35 cellular contexts compared by ENCODE assay signal in the genomic region with DNA sequence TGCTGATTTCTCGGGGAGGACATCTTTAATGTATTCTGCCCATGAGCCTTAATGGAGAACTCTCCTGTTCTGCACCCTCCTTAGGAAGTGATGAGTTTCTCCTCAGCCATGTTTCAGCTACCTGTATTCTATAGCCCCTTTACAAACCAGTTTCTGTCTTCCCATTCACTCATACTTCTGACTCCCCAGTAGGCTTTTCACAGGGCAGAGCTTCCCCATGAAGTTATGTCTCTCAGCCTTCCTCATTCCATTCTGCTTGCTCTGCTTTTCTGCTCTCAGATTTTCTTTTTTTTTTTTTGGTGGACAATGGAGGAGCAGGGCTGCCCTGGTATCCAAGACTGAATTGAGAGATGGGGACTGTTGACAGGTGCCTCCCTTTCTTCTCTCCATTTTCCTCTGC. TPM values are rescaled to one million over a fixed set of nuclear protein-coding genes. Genes with fewer than 3 reads are reported as not detected.
"Had no signal": no experiment of that assay in that cellular context is flagged by ENCODE, and none has a peak within 500 bp of the region (broad histone marks: within the 10 kb centered on the region; RNA-seq: fewer than 3 reads in every experiment).

No MANE protein-coding gene starts in this region.

- ATAC-seq: activated CD8-positive, alpha-beta T cell treated with anti-CD3 and anti-CD28 coated beads for 36 hours; activated naive CD4-positive, alpha-beta T cell treated with anti-CD3 and anti-CD28 coated beads, Interleukin-2, amount 50 U/mL, for 72 hours; activated T-cell treated with anti-CD3 and anti-CD28 coated beads, Interleukin-2, amount 50 U/mL, for 4 hours; activated T-cell treated with anti-CD3 and anti-CD28 coated beads, Interleukin-2, amount 50 U/mL, for 72 hours; activated T-helper 17 cell treated with anti-CD3 and anti-CD28 coated beads, Interleukin-2, amount 50 U/mL, for 72 hours; body of pancreas had no signal

- H3K27me3 ChIP-seq: adrenal gland, body of pancreas had no signal

- DNase-seq: activated B cell treated with CpG ODN at 0.5 μM for 24 hours; activated CD4-positive, alpha-beta memory T cell treated with anti-CD3 and anti-CD28 coated beads for 36 hours; activated CD4-positive, alpha-beta T cell treated with anti-CD3 and anti-CD28 coated beads for 4 hours; activated CD4-positive, alpha-beta T cell treated with anti-CD3 and anti-CD28 coated beads, Interleukin-2, amount 10 ng/mL, durations not matched to agents 24 days and 14 days; activated CD4-positive, alpha-beta T cell treated with anti-CD3 and anti-CD28 coated beads, Interleukin-2, amount 50 U/mL, for 1 hour; activated CD4-positive, alpha-beta T cell treated with anti-CD3 and anti-CD28 coated beads, Interleukin-2, amount 50 U/mL, for 4 hours; activated CD4-positive, CD25-positive, alpha-beta regulatory T cell treated with anti-CD3 and anti-CD28 coated beads, Interleukin-2, amount 50 U/mL, for 72 hours; activated CD8-positive, alpha-beta memory T cell treated with anti-CD3 and anti-CD28 coated beads, Interleukin-2, amount 50 U/mL, for 4 hours; activated CD8-positive, alpha-beta T cell treated with anti-CD3 and anti-CD28 coated beads for 36 hours; activated effector memory CD4-positive, alpha-beta T cell treated with anti-CD3 and anti-CD28 coated beads, Interleukin-2, amount 50 U/mL, for 16 hours; activated gamma-delta T cell treated with Interleukin-2 at 50 U/mL for 16 hours; activated naive CD4-positive, alpha-beta T cell; activated naive CD4-positive, alpha-beta T cell treated with anti-CD3 and anti-CD28 coated beads for 36 hours; activated naive CD4-positive, alpha-beta T cell treated with anti-CD3 and anti-CD28 coated beads, Interleukin-2, amount 50 U/mL, for 16 hours; activated naive CD8-positive, alpha-beta T cell treated with anti-CD3 and anti-CD28 coated beads for 36 hours; activated T-cell treated with anti-CD3 and anti-CD28 coated beads for 4 hours; activated T-cell treated with anti-CD3 and anti-CD28 coated beads, Interleukin-2, amount 50 U/mL, for 1 hour; activated T-cell treated with anti-CD3 and anti-CD28 coated beads, Interleukin-2, amount 50 U/mL, for 4 hours; activated T-cell treated with anti-CD3 and anti-CD28 coated beads, Interleukin-2, amount 50 U/mL, for 72 hours; adrenal gland; amniotic stem cell; aorta; body of pancreas; central memory CD4-positive, alpha-beta T cell; T-helper 1 cell; T-helper 2 cell; T-helper 9 cell had no signal

- H3K9me3 ChIP-seq: adrenal gland, body of pancreas had no signal

- FAIRE-seq: astrocyte, TTC549 had no signal

- H3K36me3 ChIP-seq: adrenal gland had no signal

- H3K27ac ChIP-seq: adrenal gland, body of pancreas, VCaP had no signal

- H3K4me1 ChIP-seq: adrenal gland, body of pancreas had no signal

- H3K4me3 ChIP-seq: adrenal gland, body of pancreas had no signal

RNA-seq across cellular contexts. Expression of a gene that starts 4.3 kb away (rescaled TPM):
- total RNA-seq: activated B cell treated with CpG ODN at 0.5 μM for 24 hours; activated CD4-positive, alpha-beta memory T cell treated with anti-CD3 and anti-CD28 coated beads for 36 hours; activated CD4-positive, alpha-beta T cell treated with anti-CD3 and anti-CD28 coated beads, Interleukin-2, amount 10 ng/mL, durations not matched to agents 24 days and 14 days; activated CD8-positive, alpha-beta memory T cell treated with anti-CD3 and anti-CD28 coated beads for 36 hours; activated CD8-positive, alpha-beta T cell treated with anti-CD3 and anti-CD28 coated beads for 36 hours; activated naive CD4-positive, alpha-beta T cell treated with anti-CD3 and anti-CD28 coated beads for 36 hours; activated naive CD4-positive, alpha-beta T cell treated with anti-CD3 and anti-CD28 coated beads, Interleukin-2, amount 50 U/mL, for 72 hours; activated naive CD8-positive, alpha-beta T cell treated with anti-CD3 and anti-CD28 coated beads for 36 hours; activated T-cell treated with anti-CD3 and anti-CD28 coated beads, Interleukin-2, amount 50 U/mL, for 4 hours; activated T-cell treated with anti-CD3 and anti-CD28 coated beads, Interleukin-2, amount 50 U/mL, for 72 hours; activated T-helper 1 cell treated with anti-CD3 and anti-CD28 coated beads, Interleukin-12 subunit alpha, Interleukin-12 subunit beta, Interleukin-2, Interleukin-4 antibody, amounts not matched to agents 30 ng/mL and 10 ng/mL and 1 ng/mL, durations not matched to agents 14 hours and 24 hours and 36 hours; activated T-helper 17 cell treated with anti-CD3 and anti-CD28 coated beads, Interleukin-2, amount 50 U/mL, for 72 hours; adrenal gland; aorta; astrocyte; body of pancreas; cardiac septum had no signal
- polyA plus RNA-seq: adrenal gland, aorta had no signal

RNA-seq across cellular contexts. Expression of a gene that starts 12.6 kb away (rescaled TPM):
- total RNA-seq: activated B cell treated with CpG ODN at 0.5 μM for 24 hours; activated CD4-positive, alpha-beta memory T cell treated with anti-CD3 and anti-CD28 coated beads for 36 hours; activated CD4-positive, alpha-beta T cell treated with anti-CD3 and anti-CD28 coated beads, Interleukin-2, amount 10 ng/mL, durations not matched to agents 24 days and 14 days; activated CD8-positive, alpha-beta memory T cell treated with anti-CD3 and anti-CD28 coated beads for 36 hours; activated CD8-positive, alpha-beta T cell treated with anti-CD3 and anti-CD28 coated beads for 36 hours; activated naive CD4-positive, alpha-beta T cell treated with anti-CD3 and anti-CD28 coated beads for 36 hours; activated naive CD4-positive, alpha-beta T cell treated with anti-CD3 and anti-CD28 coated beads, Interleukin-2, amount 50 U/mL, for 72 hours; activated naive CD8-positive, alpha-beta T cell treated with anti-CD3 and anti-CD28 coated beads for 36 hours; activated T-cell treated with anti-CD3 and anti-CD28 coated beads, Interleukin-2, amount 50 U/mL, for 4 hours; activated T-cell treated with anti-CD3 and anti-CD28 coated beads, Interleukin-2, amount 50 U/mL, for 72 hours; activated T-helper 1 cell treated with anti-CD3 and anti-CD28 coated beads, Interleukin-12 subunit alpha, Interleukin-12 subunit beta, Interleukin-2, Interleukin-4 antibody, amounts not matched to agents 30 ng/mL and 10 ng/mL and 1 ng/mL, durations not matched to agents 14 hours and 24 hours and 36 hours; activated T-helper 17 cell treated with anti-CD3 and anti-CD28 coated beads, Interleukin-2, amount 50 U/mL, for 72 hours; adrenal gland; aorta; astrocyte; body of pancreas; cardiac septum had no signal
- polyA plus RNA-seq: adrenal gland had no signal

RNA-seq across cellular contexts. Expression of a gene that starts 38.7 kb away (rescaled TPM):
- total RNA-seq: activated B cell treated with CpG ODN at 0.5 μM for 24 hours; activated CD4-positive, alpha-beta memory T cell treated with anti-CD3 and anti-CD28 coated beads for 36 hours; activated CD4-positive, alpha-beta T cell treated with anti-CD3 and anti-CD28 coated beads, Interleukin-2, amount 10 ng/mL, durations not matched to agents 24 days and 14 days; activated CD8-positive, alpha-beta memory T cell treated with anti-CD3 and anti-CD28 coated beads for 36 hours; activated CD8-positive, alpha-beta T cell treated with anti-CD3 and anti-CD28 coated beads for 36 hours; activated naive CD4-positive, alpha-beta T cell treated with anti-CD3 and anti-CD28 coated beads for 36 hours; activated naive CD4-positive, alpha-beta T cell treated with anti-CD3 and anti-CD28 coated beads, Interleukin-2, amount 50 U/mL, for 72 hours; activated naive CD8-positive, alpha-beta T cell treated with anti-CD3 and anti-CD28 coated beads for 36 hours; activated T-cell treated with anti-CD3 and anti-CD28 coated beads, Interleukin-2, amount 50 U/mL, for 4 hours; activated T-cell treated with anti-CD3 and anti-CD28 coated beads, Interleukin-2, amount 50 U/mL, for 72 hours; activated T-helper 1 cell treated with anti-CD3 and anti-CD28 coated beads, Interleukin-12 subunit alpha, Interleukin-12 subunit beta, Interleukin-2, Interleukin-4 antibody, amounts not matched to agents 30 ng/mL and 10 ng/mL and 1 ng/mL, durations not matched to agents 14 hours and 24 hours and 36 hours; activated T-helper 17 cell treated with anti-CD3 and anti-CD28 coated beads, Interleukin-2, amount 50 U/mL, for 72 hours; adrenal gland; aorta; astrocyte; body of pancreas; cardiac septum had no signal
- polyA plus RNA-seq: adrenal gland, aorta had no signal

RNA-seq across cellular contexts. Expression of a gene that starts 40.5 kb away (rescaled TPM):
- total RNA-seq: activated B cell treated with CpG ODN at 0.5 μM for 24 hours; activated CD4-positive, alpha-beta memory T cell treated with anti-CD3 and anti-CD28 coated beads for 36 hours; activated CD4-positive, alpha-beta T cell treated with anti-CD3 and anti-CD28 coated beads, Interleukin-2, amount 10 ng/mL, durations not matched to agents 24 days and 14 days; activated CD8-positive, alpha-beta memory T cell treated with anti-CD3 and anti-CD28 coated beads for 36 hours; activated CD8-positive, alpha-beta T cell treated with anti-CD3 and anti-CD28 coated beads for 36 hours; activated naive CD4-positive, alpha-beta T cell treated with anti-CD3 and anti-CD28 coated beads for 36 hours; activated naive CD4-positive, alpha-beta T cell treated with anti-CD3 and anti-CD28 coated beads, Interleukin-2, amount 50 U/mL, for 72 hours; activated naive CD8-positive, alpha-beta T cell treated with anti-CD3 and anti-CD28 coated beads for 36 hours; activated T-cell treated with anti-CD3 and anti-CD28 coated beads, Interleukin-2, amount 50 U/mL, for 4 hours; activated T-cell treated with anti-CD3 and anti-CD28 coated beads, Interleukin-2, amount 50 U/mL, for 72 hours; activated T-helper 1 cell treated with anti-CD3 and anti-CD28 coated beads, Interleukin-12 subunit alpha, Interleukin-12 subunit beta, Interleukin-2, Interleukin-4 antibody, amounts not matched to agents 30 ng/mL and 10 ng/mL and 1 ng/mL, durations not matched to agents 14 hours and 24 hours and 36 hours; activated T-helper 17 cell treated with anti-CD3 and anti-CD28 coated beads, Interleukin-2, amount 50 U/mL, for 72 hours; adrenal gland; aorta; astrocyte; body of pancreas; cardiac septum had no signal
- polyA plus RNA-seq: adrenal gland, aorta had no signal
